ENCODE assay signal across 15 cellular contexts in the genomic region with DNA sequence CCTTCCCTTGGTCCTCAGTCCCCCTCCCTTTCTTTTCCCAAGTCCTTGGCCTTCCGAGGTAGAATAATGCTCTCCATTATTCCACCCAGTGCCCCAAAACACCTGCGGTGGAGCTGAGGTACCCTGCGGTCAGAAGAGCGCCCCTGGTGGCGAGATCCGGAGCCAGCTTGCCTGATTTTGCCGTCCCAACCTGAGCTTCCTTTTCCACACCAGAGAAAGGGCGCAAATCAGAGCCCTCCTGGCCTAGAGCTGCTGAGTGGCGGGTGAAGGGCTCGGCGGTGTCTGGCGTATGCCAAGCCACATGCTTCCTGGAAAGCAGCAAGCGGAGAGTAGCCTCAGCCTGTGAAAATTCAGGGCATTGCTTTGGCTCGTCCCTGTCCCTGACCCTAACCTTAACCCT. TPM values are rescaled to one million over a fixed set of nuclear protein-coding genes. Genes with fewer than 3 reads are reported as not detected.
DNase-seq lines count a peak whose midpoint lies in the region; ATAC-seq, FAIRE-seq and TF ChIP-seq lines count a peak whose summit lies in the region.
"Had no signal": no experiment of that assay in that cellular context is flagged by ENCODE, and none has a peak within 500 bp of the region (broad histone marks: within the 10 kb centered on the region; RNA-seq: fewer than 3 reads in every experiment).

No MANE protein-coding gene starts in this region.

- H3K79me2 ChIP-seq in astrocyte (ENCODE audit: insufficient read depth, low read length) (no peaks in the 10 kb centered on the region), hepatocyte (no peaks in the 10 kb centered on the region)

- no peak overlapping the region for H3K4me2 ChIP-seq in astrocyte (ENCODE audit: low read length)
- no peak overlapping the region for H3K4me2 ChIP-seq in hepatocyte

- H3K9me2 ChIP-seq in hepatocyte (replicated peaks; ENCODE audit: insufficient read depth): no peaks in the 10 kb centered on the region

- no peaks in the 10 kb centered on the region for H4K20me1 ChIP-seq in astrocyte (ENCODE audit: insufficient read depth, low read length)
- H4K20me1 ChIP-seq in hepatocyte (ENCODE audit: insufficient read depth, poor library complexity, severe bottlenecking): no peaks in the 10 kb centered on the region

- H3K27ac Mint-ChIP-seq in astrocyte (ENCODE audit: unreplicated experiment): no peak overlapping the region
- no peak overlapping the region for H3K27ac Mint-ChIP-seq in stimulated activated naive B cell treated with anti-CD40 and anti-IgM and Interleukin-4, amounts not matched to agents 10 μg/mL and 1 μg/mL and 100 μg/mL, for 72 hours

- no peak overlapping the region for H3K4me3 ChIP-seq in AG04449 (ENCODE audit: low read depth, low read length)
- H3K4me3 ChIP-seq in astrocyte (ENCODE audit: insufficient read depth, low read depth, low read length): no peak overlapping the region
- H3K4me3 ChIP-seq in hepatocyte: no peak overlapping the region
- no peak overlapping the region for H3K4me3 ChIP-seq in stomach

- no peak for TF ChIP-seq POLR2A in stomach (IDR thresholded peaks at IDR 0.05)

- intact Hi-C loops in stomach (cut with DNase I; ENCODE audit: low total_unique reads): no loop called here

- H3K9me3 Mint-ChIP-seq in astrocyte (ENCODE audit: unreplicated experiment): no peaks in the 10 kb centered on the region
- peaks cover 5 to 7% of the 10 kb centered on the region in 2 donors for H3K9me3 Mint-ChIP-seq in stimulated activated naive B cell treated with anti-CD40 and anti-IgM and Interleukin-4, amounts not matched to agents 10 μg/mL and 1 μg/mL and 100 μg/mL, for 72 hours

- CTCF ChIA-PET in AG04449 (lab: Yijun Ruan, JAX): interaction anchor here (1.0 to 1.7 kb wide), 2 partner anchors 8 to 10 kb away, joined by 3 to 4 read pairs; no protein-coding TSS in a partner anchor

- no peaks in the 10 kb centered on the region for H3K36me3 ChIP-seq in astrocyte (ENCODE audit: insufficient read depth, low read length)
- no peaks in the 10 kb centered on the region for H3K36me3 ChIP-seq in hepatocyte (replicated peaks; ENCODE audit: insufficient read depth, low read depth)
- H3K36me3 ChIP-seq in stomach: no peaks in the 10 kb centered on the region

- H3K9me3 ChIP-seq in astrocyte (ENCODE audit: insufficient read depth, low read depth, low read length) (no peaks in the 10 kb centered on the region), hepatocyte (ENCODE audit: low read depth) (no peaks in the 10 kb centered on the region), stomach (no peaks in the 10 kb centered on the region)

- in situ Hi-C loops in GM13977 (cut with MboI; ENCODE audit: low pct_unique_long_range_greater_than_20kb, low sequenced_read_pairs, unreplicated experiment): no loop called here

- peaks cover 14% of the 10 kb centered on the region for H3K4me1 Mint-ChIP-seq in astrocyte (ENCODE audit: low read depth, unreplicated experiment)
- peaks cover 4 to 8% of the 10 kb centered on the region in 2 donors for H3K4me1 Mint-ChIP-seq in stimulated activated naive B cell treated with anti-CD40 and anti-IgM and Interleukin-4, amounts not matched to agents 10 μg/mL and 1 μg/mL and 100 μg/mL, for 72 hours

- H3K27me3 ChIP-seq in astrocyte (ENCODE audit: insufficient read depth, low read length) (peaks cover 8% of the 10 kb centered on the region), hepatocyte (no peaks in the 10 kb centered on the region), stomach (peaks cover 0 to 17% (median 0%) of the 10 kb centered on the region in 3 donors)

- H3K4me3 Mint-ChIP-seq in astrocyte (ENCODE audit: unreplicated experiment): no peak overlapping the region
- no peak overlapping the region for H3K4me3 Mint-ChIP-seq in stimulated activated naive B cell treated with anti-CD40 and anti-IgM and Interleukin-4, amounts not matched to agents 10 μg/mL and 1 μg/mL and 100 μg/mL, for 72 hours

- H3K9ac ChIP-seq in astrocyte (ENCODE audit: low read length): no peak overlapping the region

- POLR2A ChIA-PET in AG04449 (lab: Yijun Ruan, JAX): no interaction called here

- DNase-seq in AG04449 (ENCODE audit: low read depth, low spot score) (no peak), GM13977 (ENCODE audit: low spot score) (no peak), astrocyte (ENCODE audit: low read depth) (no peak), hepatocyte (ENCODE audit: low spot score) (no peak), stomach (no peak)
- DNase-seq in stimulated activated naive B cell treated with anti-CD40 and anti-IgM and Interleukin-4, amounts not matched to agents 10 μg/mL and 1 μg/mL and 100 μg/mL, for 72 hours: no peak
- DNase-seq: activated CD4-positive, CD25-positive, alpha-beta regulatory T cell; activated naive CD4-positive, alpha-beta T cell treated with anti-CD3 and anti-CD28 coated beads, Interleukin-2, amount 50 U/mL, for 16 hours; COR-L47; NCI-H82; substantia nigra had no signal

- H2AFZ ChIP-seq in astrocyte (ENCODE audit: low read depth, low read length) (no peak overlapping the region), hepatocyte (no peak overlapping the region)

- H3K27ac ChIP-seq in astrocyte (ENCODE audit: low read depth, low read length): no peak overlapping the region
- H3K27ac ChIP-seq in hepatocyte: no peak overlapping the region
- no peak overlapping the region for H3K27ac ChIP-seq in stomach
- H3K27ac ChIP-seq: epithelial cell of prostate had no signal

- H3K27me3 Mint-ChIP-seq in astrocyte (ENCODE audit: low read depth, unreplicated experiment): peaks cover 4% of the 10 kb centered on the region
- peaks cover 14 to 38% of the 10 kb centered on the region in 2 donors for H3K27me3 Mint-ChIP-seq in stimulated activated naive B cell treated with anti-CD40 and anti-IgM and Interleukin-4, amounts not matched to agents 10 μg/mL and 1 μg/mL and 100 μg/mL, for 72 hours

- no peak for TF ChIP-seq EP300 in stomach (IDR thresholded peaks at IDR 0.05)

- 68% methylated on average over 14 of the region's 14 CpGs for WGBS in hepatocyte (ENCODE audit: low lambda C conversion rate, missing lambda C conversion rate)
- 54 to 66% (median 57%) methylated on average over 14 of the region's 14 CpGs for WGBS in stomach, 5 donors

- no peaks in the 10 kb centered on the region for H3K36me3 Mint-ChIP-seq in astrocyte (ENCODE audit: low read depth, unreplicated experiment)
- peaks cover 0 to 4% of the 10 kb centered on the region in 2 donors for H3K36me3 Mint-ChIP-seq in stimulated activated naive B cell treated with anti-CD40 and anti-IgM and Interleukin-4, amounts not matched to agents 10 μg/mL and 1 μg/mL and 100 μg/mL, for 72 hours

- ATAC-seq in HG02678 (IDR thresholded peaks at IDR 0.05; ENCODE audit: unreplicated experiment) (no peak), HG03139 (IDR thresholded peaks at IDR 0.05; ENCODE audit: unreplicated experiment) (no peak)
- ATAC-seq in stimulated activated naive B cell treated with anti-CD40 and anti-IgM and Interleukin-4, amounts not matched to agents 10 μg/mL and 1 μg/mL and 100 μg/mL, for 72 hours (replicated peaks): no peak

- TF ChIP-seq CTCF in AG04449 (IDR thresholded peaks at IDR 0.05; ENCODE audit: insufficient read depth, low read length, missing control alignments) (peak; percentile 42), GM13977 (IDR thresholded peaks at IDR 0.05; ENCODE audit: extremely low read depth, insufficient read depth, missing control alignments) (peak; percentile 55), astrocyte (IDR thresholded peaks at IDR 0.05; ENCODE audit: insufficient read depth, low read depth, low read length) (peak; percentile 20), hepatocyte (IDR thresholded peaks at IDR 0.05; ENCODE audit: poor library complexity) (peak; percentile 12), stomach (IDR thresholded peaks at IDR 0.05) (peak in 1 of 7 experiments; percentile 15)

- FAIRE-seq in astrocyte (lab: Jason Lieb, UNC): no peak

- H3K4me1 ChIP-seq in astrocyte (ENCODE audit: insufficient read depth, low read length) (no peaks in the 10 kb centered on the region), hepatocyte (ENCODE audit: insufficient read depth) (peaks cover 21% of the 10 kb centered on the region), stomach (no peaks in the 10 kb centered on the region)

RNA-seq across cellular contexts. Expression of a gene that starts 21.1 kb away (rescaled TPM):
- total RNA-seq in astrocyte: not detected in 2 replicates
- 0.60 and 3.3 TPM in 2 replicates for total RNA-seq in hepatocyte
- polyA plus RNA-seq in hepatocyte: 0.57 TPM in 1 of 2 replicates, not detected in the other
- total RNA-seq in stomach: 10 to 100 TPM in 1 of 5 donors, 1 to 10 TPM in 1, not detected in 3; 5.8 to 11.4 TPM
- polyA plus RNA-seq in stomach: 1 to 10 TPM in 1 of 3 donors, under 1 TPM in 1, not detected in 1; 1.00 to 6.8 TPM
- total RNA-seq: mesenteric fat pad had no signal
